ENCODE assay signal across 1 cellular context in genomic region chr7:43553999-43554398, GRCh38.
TF ChIP-seq lines count a peak whose summit lies in the region.

No MANE protein-coding gene starts in this region.

TF ChIP-seq in K562, 482 proteins besides CTCF, POLR2A, EP300 and RAD21 (continued from another document):
- TF ChIP-seq RNF219 (CRISPR knock-in tag; IDR thresholded peaks at IDR 0.05), result no peak
- TF ChIP-seq SMAD3 (CRISPR knock-in tag; conservative IDR thresholded peaks at IDR 0.05), result no peak
- TF ChIP-seq SOX6 (IDR thresholded peaks at IDR 0.05), result peak; percentile 30; the same call in 1 of the 2 replicates
- no peak for TF ChIP-seq ZNF408 (CRISPR knock-in tag; IDR thresholded peaks at IDR 0.05; ENCODE audit: low read depth)
- peak; percentile 40 for TF ChIP-seq RFX1 (IDR thresholded peaks at IDR 0.05)
- peak; percentile 82 for TF ChIP-seq ATF3 (IDR thresholded peaks at IDR 0.05)
- TF ChIP-seq ATF3 (CRISPR knock-in tag; conservative IDR thresholded peaks at IDR 0.05), result no peak
- TF ChIP-seq GATAD2A (IDR thresholded peaks at IDR 0.05), result no peak
- TF ChIP-seq CEBPG (CRISPR knock-in tag; IDR thresholded peaks at IDR 0.05), result peak; percentile 61
- TF ChIP-seq CEBPG (tag; conservative IDR thresholded peaks at IDR 0.05 in 1 of 2, IDR thresholded peaks at IDR 0.05 in 1 of 2), result peak; percentile 98 to 99
- peak; percentile 86 for TF ChIP-seq CEBPB (tag; IDR thresholded peaks at IDR 0.05)
- peak; percentile 59; the same call in 1 of the 2 replicates for TF ChIP-seq IRF9 (tag; IDR thresholded peaks at IDR 0.05)
- 0 out of 2 replicates have a peak, but pooled peaks have one; percentile 39 for TF ChIP-seq ZNF584 (CRISPR knock-in tag; IDR thresholded peaks at IDR 0.05; ENCODE audit: low read depth)
- TF ChIP-seq TFAP4 (CRISPR knock-in tag; IDR thresholded peaks at IDR 0.05; ENCODE audit: borderline replicate concordance), result no peak
- peak; percentile 95 for TF ChIP-seq FOXJ2 (tag; IDR thresholded peaks at IDR 0.05)
- TF ChIP-seq ATF4 (CRISPR knock-in tag; IDR thresholded peaks at IDR 0.05), result peak; percentile 95
